In the genomic region with DNA sequence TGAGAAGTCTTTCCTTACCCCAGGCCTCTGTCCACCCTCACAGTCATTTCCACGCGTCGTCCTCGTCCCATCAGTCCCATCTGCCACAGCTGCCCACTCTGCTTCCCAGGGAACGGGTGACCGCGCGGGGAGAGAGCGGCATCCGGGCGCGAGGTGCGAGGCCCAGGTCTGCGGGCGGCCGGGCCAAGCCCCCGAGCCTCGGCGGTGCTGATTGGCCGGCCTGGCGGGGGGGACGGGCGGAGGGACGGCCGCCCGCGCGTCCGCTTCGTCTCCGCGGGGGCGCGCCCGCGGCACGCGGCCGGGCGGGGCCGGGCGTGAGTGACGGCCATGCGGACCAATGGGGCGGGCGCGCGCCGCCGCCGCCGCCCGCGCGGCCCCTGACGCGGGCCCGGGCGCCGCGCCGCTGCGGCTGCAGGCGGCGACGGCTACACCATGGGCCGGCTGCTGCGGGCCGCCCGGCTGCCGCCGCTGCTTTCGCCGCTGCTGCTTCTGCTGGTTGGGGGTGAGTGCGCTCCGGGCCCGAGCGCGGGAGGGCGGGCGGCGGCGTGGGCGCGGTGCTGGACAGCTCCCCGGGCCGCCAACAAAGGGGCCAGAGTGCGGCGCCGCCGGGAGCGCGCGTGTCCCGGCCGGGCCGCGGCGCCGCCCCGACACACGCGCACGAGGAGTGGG, we compare ENCODE assay signal across 1 cellular context.
TF ChIP-seq lines count a peak whose summit lies in the region.

A gene with protein sequence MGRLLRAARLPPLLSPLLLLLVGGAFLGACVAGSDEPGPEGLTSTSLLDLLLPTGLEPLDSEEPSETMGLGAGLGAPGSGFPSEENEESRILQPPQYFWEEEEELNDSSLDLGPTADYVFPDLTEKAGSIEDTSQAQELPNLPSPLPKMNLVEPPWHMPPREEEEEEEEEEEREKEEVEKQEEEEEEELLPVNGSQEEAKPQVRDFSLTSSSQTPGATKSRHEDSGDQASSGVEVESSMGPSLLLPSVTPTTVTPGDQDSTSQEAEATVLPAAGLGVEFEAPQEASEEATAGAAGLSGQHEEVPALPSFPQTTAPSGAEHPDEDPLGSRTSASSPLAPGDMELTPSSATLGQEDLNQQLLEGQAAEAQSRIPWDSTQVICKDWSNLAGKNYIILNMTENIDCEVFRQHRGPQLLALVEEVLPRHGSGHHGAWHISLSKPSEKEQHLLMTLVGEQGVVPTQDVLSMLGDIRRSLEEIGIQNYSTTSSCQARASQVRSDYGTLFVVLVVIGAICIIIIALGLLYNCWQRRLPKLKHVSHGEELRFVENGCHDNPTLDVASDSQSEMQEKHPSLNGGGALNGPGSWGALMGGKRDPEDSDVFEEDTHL (plus strand): TSS at position 398 of the 669 bp plus-strand sequence. CDS start 35 bp downstream, at position 433.

TF ChIP-seq in HepG2, 621 proteins besides CTCF, POLR2A, EP300 and RAD21 (continued from another document and continues in another):
- TF ChIP-seq, protein P1, sequence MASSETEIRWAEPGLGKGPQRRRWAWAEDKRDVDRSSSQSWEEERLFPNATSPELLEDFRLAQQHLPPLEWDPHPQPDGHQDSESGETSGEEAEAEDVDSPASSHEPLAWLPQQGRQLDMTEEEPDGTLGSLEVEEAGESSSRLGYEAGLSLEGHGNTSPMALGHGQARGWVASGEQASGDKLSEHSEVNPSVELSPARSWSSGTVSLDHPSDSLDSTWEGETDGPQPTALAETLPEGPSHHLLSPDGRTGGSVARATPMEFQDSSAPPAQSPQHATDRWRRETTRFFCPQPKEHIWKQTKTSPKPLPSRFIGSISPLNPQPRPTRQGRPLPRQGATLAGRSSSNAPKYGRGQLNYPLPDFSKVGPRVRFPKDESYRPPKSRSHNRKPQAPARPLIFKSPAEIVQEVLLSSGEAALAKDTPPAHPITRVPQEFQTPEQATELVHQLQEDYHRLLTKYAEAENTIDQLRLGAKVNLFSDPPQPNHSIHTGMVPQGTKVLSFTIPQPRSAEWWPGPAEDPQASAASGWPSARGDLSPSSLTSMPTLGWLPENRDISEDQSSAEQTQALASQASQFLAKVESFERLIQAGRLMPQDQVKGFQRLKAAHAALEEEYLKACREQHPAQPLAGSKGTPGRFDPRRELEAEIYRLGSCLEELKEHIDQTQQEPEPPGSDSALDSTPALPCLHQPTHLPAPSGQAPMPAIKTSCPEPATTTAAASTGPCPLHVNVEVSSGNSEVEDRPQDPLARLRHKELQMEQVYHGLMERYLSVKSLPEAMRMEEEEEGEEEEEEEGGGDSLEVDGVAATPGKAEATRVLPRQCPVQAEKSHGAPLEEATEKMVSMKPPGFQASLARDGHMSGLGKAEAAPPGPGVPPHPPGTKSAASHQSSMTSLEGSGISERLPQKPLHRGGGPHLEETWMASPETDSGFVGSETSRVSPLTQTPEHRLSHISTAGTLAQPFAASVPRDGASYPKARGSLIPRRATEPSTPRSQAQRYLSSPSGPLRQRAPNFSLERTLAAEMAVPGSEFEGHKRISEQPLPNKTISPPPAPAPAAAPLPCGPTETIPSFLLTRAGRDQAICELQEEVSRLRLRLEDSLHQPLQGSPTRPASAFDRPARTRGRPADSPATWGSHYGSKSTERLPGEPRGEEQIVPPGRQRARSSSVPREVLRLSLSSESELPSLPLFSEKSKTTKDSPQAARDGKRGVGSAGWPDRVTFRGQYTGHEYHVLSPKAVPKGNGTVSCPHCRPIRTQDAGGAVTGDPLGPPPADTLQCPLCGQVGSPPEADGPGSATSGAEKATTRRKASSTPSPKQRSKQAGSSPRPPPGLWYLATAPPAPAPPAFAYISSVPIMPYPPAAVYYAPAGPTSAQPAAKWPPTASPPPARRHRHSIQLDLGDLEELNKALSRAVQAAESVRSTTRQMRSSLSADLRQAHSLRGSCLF (CRISPR knock-in tag; IDR thresholded peaks at IDR 0.05; ENCODE audit: borderline replicate concordance) = 0 out of 2 replicates have a peak, but pooled peaks have one; percentile 36
- TF ChIP-seq MED8 (CRISPR knock-in tag; IDR thresholded peaks at IDR 0.05; ENCODE audit: insufficient replicate concordance) (no peak), ZMAT3 (CRISPR knock-in tag; conservative IDR thresholded peaks at IDR 0.05) (peak; percentile 73; the same call in 1 of the 2 replicates), HIVEP1 (CRISPR knock-in tag; IDR thresholded peaks at IDR 0.05) (peak; percentile 73; the same call in 1 of the 2 replicates), IKZF1 (IDR thresholded peaks at IDR 0.05) (no peak), EEA1 (CRISPR knock-in tag; IDR thresholded peaks at IDR 0.05; ENCODE audit: borderline replicate concordance) (peak; percentile 62; the same call in 1 of the 2 replicates), PCBP2 (optimal IDR thresholded peaks at IDR 0.05; ENCODE audit: low read depth, low read length, poor library complexity, severe bottlenecking) (no peak), NFYB (CRISPR knock-in tag; IDR thresholded peaks at IDR 0.05) (peak; percentile 66), ZNF782 (CRISPR knock-in tag; IDR thresholded peaks at IDR 0.05; ENCODE audit: borderline replicate concordance) (0 out of 2 replicates have a peak, but pooled peaks have one; percentile 72), ZSCAN31 (CRISPR knock-in tag; IDR thresholded peaks at IDR 0.05; ENCODE audit: low read depth) (peak; percentile 76; the same call in 1 of the 2 replicates), ZNF75D (CRISPR knock-in tag; IDR thresholded peaks at IDR 0.05; ENCODE audit: borderline replicate concordance) (no peak), ATF7 (IDR thresholded peaks at IDR 0.05) (no peak), ATF7 (CRISPR knock-in tag; IDR thresholded peaks at IDR 0.05) (0 out of 2 replicates have a peak, but pooled peaks have one; percentile 54), JUNB (CRISPR knock-in tag; IDR thresholded peaks at IDR 0.05; ENCODE audit: borderline replicate concordance) (peak; percentile 50; the same call in 1 of the 2 replicates), CHD4 (IDR thresholded peaks at IDR 0.05; ENCODE audit: borderline replicate concordance, low read length) (no peak), MTF2 (CRISPR knock-in tag; IDR thresholded peaks at IDR 0.05; ENCODE audit: borderline replicate concordance) (0 out of 2 replicates have a peak, but pooled peaks have one; percentile 43), TARDBP (CRISPR knock-in tag; IDR thresholded peaks at IDR 0.05) (no peak), ZNF746 (CRISPR knock-in tag; IDR thresholded peaks at IDR 0.05) (no peak; the same call in 1 of the 2 replicates), ZFP41 (CRISPR knock-in tag; IDR thresholded peaks at IDR 0.05; ENCODE audit: borderline replicate concordance) (no peak), MAF1 (CRISPR knock-in tag; IDR thresholded peaks at IDR 0.05; ENCODE audit: borderline replicate concordance) (no peak), ZNF282 (IDR thresholded peaks at IDR 0.05; ENCODE audit: partially characterized antibody) (no peak), SNAPC2 (CRISPR knock-in tag; IDR thresholded peaks at IDR 0.05) (peak; percentile 80), MEIS2 (CRISPR knock-in tag; IDR thresholded peaks at IDR 0.05) (peak; percentile 71; the same call in 1 of the 2 replicates), HMG20B (CRISPR knock-in tag; conservative IDR thresholded peaks at IDR 0.05) (no peak), ZSCAN21 (CRISPR knock-in tag; IDR thresholded peaks at IDR 0.05; ENCODE audit: borderline replicate concordance) (peak; percentile 77), MED13 (CRISPR knock-in tag; IDR thresholded peaks at IDR 0.05) (no peak)
- TF ChIP-seq, protein P2, sequence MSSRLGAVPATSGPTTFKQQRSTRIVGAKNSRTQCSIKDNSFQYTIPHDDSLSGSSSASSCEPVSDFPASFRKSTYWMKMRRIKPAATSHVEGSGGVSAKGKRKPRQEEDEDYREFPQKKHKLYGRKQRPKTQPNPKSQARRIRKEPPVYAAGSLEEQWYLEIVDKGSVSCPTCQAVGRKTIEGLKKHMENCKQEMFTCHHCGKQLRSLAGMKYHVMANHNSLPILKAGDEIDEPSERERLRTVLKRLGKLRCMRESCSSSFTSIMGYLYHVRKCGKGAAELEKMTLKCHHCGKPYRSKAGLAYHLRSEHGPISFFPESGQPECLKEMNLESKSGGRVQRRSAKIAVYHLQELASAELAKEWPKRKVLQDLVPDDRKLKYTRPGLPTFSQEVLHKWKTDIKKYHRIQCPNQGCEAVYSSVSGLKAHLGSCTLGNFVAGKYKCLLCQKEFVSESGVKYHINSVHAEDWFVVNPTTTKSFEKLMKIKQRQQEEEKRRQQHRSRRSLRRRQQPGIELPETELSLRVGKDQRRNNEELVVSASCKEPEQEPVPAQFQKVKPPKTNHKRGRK (CRISPR knock-in tag; IDR thresholded peaks at IDR 0.05) = no peak
- TF ChIP-seq, protein P3, sequence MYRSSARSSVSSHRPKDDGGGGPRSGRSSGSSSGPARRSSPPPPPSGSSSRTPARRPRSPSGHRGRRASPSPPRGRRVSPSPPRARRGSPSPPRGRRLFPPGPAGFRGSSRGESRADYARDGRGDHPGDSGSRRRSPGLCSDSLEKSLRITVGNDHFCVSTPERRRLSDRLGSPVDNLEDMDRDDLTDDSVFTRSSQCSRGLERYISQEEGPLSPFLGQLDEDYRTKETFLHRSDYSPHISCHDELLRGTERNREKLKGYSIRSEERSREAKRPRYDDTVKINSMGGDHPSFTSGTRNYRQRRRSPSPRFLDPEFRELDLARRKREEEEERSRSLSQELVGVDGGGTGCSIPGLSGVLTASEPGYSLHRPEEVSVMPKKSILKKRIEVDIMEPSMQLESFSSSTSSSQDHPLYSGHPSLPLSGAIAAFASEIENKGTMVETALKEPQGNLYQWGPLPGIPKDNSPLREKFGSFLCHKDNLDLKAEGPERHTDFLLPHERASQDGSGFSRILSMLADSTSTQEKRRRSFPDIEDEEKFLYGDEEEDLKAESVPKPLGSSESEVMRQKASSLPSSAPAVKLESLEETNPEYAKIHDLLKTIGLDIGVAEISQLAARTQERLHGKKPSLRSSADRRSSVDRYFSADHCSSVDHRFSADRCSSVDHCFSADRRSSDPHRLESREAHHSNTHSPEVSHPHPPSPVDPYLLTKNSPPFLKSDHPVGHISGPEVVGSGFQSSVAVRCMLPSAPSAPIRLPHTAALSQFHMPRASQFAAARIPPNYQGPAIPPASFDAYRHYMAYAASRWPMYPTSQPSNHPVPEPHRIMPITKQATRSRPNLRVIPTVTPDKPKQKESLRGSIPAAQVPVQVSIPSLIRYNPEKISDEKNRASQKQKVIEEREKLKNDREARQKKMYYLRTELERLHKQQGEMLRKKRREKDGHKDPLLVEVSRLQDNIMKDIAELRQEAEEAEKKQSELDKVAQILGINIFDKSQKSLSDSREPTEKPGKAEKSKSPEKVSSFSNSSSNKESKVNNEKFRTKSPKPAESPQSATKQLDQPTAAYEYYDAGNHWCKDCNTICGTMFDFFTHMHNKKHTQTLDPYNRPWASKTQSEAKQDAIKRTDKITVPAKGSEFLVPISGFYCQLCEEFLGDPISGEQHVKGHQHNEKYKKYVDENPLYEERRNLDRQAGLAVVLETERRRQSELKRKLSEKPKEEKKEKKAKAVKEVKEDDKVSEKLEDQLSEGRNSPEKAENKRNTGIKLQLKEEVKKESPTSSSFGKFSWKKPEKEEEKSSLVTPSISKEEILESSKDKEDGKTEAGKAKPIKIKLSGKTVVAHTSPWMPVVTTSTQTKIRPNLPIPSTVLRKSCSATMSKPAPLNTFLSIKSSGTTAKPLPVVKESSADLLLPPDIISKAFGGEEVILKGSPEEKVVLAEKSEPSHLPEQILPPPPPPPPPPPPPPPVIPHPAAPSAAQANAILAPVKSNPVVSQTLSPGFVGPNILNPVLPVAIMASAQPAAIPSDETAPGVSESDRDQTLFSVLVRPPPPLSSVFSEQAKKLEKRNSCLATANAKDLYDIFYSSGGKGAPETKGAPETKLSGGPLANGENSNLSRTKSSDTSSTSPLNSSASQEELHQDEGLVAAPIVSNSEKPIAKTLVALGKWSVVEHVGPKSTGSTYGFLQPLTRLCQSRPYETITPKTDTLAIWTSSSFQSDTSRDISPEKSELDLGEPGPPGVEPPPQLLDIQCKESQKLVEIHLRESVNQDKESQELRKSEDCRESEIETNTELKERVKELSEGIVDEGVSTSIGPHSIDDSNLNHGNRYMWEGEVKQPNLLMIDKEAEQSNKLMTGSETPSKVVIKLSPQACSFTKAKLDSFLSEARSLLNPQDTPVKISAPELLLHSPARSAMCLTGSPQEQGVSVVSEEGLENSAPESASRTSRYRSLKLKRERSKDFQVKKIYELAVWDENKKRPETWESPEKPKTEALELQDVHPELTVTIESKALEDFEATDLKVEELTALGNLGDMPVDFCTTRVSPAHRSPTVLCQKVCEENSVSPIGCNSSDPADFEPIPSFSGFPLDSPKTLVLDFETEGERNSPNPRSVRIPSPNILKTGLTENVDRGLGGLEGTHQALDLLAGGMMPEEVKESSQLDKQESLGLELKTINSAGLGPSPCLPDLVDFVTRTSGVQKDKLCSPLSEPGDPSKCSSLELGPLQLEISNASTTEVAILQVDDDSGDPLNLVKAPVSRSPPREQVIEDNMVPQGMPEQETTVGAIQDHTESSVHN (CRISPR knock-in tag; IDR thresholded peaks at IDR 0.05) = peak; percentile 77; the same call in 1 of the 2 replicates
- TF ChIP-seq, protein P4, sequence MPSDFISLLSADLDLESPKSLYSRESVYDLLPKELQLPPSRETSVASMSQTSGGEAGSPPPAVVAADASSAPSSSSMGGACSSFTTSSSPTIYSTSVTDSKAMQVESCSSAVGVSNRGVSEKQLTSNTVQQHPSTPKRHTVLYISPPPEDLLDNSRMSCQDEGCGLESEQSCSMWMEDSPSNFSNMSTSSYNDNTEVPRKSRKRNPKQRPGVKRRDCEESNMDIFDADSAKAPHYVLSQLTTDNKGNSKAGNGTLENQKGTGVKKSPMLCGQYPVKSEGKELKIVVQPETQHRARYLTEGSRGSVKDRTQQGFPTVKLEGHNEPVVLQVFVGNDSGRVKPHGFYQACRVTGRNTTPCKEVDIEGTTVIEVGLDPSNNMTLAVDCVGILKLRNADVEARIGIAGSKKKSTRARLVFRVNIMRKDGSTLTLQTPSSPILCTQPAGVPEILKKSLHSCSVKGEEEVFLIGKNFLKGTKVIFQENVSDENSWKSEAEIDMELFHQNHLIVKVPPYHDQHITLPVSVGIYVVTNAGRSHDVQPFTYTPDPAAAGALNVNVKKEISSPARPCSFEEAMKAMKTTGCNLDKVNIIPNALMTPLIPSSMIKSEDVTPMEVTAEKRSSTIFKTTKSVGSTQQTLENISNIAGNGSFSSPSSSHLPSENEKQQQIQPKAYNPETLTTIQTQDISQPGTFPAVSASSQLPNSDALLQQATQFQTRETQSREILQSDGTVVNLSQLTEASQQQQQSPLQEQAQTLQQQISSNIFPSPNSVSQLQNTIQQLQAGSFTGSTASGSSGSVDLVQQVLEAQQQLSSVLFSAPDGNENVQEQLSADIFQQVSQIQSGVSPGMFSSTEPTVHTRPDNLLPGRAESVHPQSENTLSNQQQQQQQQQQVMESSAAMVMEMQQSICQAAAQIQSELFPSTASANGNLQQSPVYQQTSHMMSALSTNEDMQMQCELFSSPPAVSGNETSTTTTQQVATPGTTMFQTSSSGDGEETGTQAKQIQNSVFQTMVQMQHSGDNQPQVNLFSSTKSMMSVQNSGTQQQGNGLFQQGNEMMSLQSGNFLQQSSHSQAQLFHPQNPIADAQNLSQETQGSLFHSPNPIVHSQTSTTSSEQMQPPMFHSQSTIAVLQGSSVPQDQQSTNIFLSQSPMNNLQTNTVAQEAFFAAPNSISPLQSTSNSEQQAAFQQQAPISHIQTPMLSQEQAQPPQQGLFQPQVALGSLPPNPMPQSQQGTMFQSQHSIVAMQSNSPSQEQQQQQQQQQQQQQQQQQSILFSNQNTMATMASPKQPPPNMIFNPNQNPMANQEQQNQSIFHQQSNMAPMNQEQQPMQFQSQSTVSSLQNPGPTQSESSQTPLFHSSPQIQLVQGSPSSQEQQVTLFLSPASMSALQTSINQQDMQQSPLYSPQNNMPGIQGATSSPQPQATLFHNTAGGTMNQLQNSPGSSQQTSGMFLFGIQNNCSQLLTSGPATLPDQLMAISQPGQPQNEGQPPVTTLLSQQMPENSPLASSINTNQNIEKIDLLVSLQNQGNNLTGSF (CRISPR knock-in tag; IDR thresholded peaks at IDR 0.05) = peak; percentile 68
- TF ChIP-seq, protein P5, sequence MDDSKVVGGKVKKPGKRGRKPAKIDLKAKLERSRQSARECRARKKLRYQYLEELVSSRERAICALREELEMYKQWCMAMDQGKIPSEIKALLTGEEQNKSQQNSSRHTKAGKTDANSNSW (CRISPR knock-in tag; IDR thresholded peaks at IDR 0.05; ENCODE audit: borderline replicate concordance) = no peak
